8 cellular contexts compared by ENCODE assay signal in genomic region chr3:4986175-4986610, GRCh38. TPM values are rescaled to one million over a fixed set of nuclear protein-coding genes. Genes with fewer than 3 reads are reported as not detected.
DNase-seq lines count a peak whose midpoint lies in the region; ATAC-seq, FAIRE-seq and TF ChIP-seq lines count a peak whose summit lies in the region.

No MANE protein-coding gene starts in this region.

- H4K20me1 ChIP-seq in GM12878 (ENCODE audit: control insufficient read depth, insufficient read depth) = no peaks in the 10 kb centered on the region; the same call in 1 of the 2 replicates

- H3K9me3 ChIP-seq in GM12878 (replicated peaks; ENCODE audit: control insufficient read depth, insufficient read depth, low read length) (no peaks in the 10 kb centered on the region), lower lobe of right lung (no peaks in the 10 kb centered on the region)

- no peak for TF ChIP-seq EP300 in GM12878 (IDR thresholded peaks at IDR 0.05; ENCODE audit: borderline replicate concordance in 1 of 2, control insufficient read depth in 1 of 2, low read depth in 2 of 2, low read length in 2 of 2)

- DNase-seq in activated T-cell treated with anti-CD3 and anti-CD28 coated beads, Interleukin-2, amount 50 U/mL, for 24 hours = no peak
- no peak for DNase-seq in activated T-cell treated with anti-CD3 and anti-CD28 coated beads, Interleukin-2, amount 50 U/mL, for 1 hour
- DNase-seq in GM12878 (ENCODE audit: low read depth, low spot score) (no peak), lower lobe of right lung (no peak), type B pancreatic cell (ENCODE audit: extremely low spot score, unreplicated experiment) (no peak), SK-N-DZ (ENCODE audit: low spot score) (no peak)

- peaks cover 38% of the 10 kb centered on the region for H3K4me1 ChIP-seq in GM12878 (ENCODE audit: control insufficient read depth, insufficient read depth, low read length)
- H3K4me1 ChIP-seq in lower lobe of right lung = peaks cover 79% of the 10 kb centered on the region

- peak overlapping the region; percentile 70; the same call in 1 of the 2 replicates for H3K4me3 ChIP-seq in GM12878
- peak overlapping the region; percentile 55 for H3K4me3 ChIP-seq in lower lobe of right lung

- intact Hi-C loops in GM12878 (cut with micrococcal nuclease; ENCODE audit: unreplicated experiment) (loop anchor here (10.0 kb wide), 1 partner anchor 481 kb away; no protein-coding TSS in a partner anchor), lower lobe of right lung (cut with DNase I) (no loop called here)

- no peaks in the 10 kb centered on the region for H3K27me3 Mint-ChIP-seq in activated T-cell treated with anti-CD3 and anti-CD28 coated beads, Interleukin-2, amount 50 U/mL, for 24 hours
- H3K27me3 Mint-ChIP-seq in type B pancreatic cell = peaks cover 27% of the 10 kb centered on the region

- TF ChIP-seq RAD21 in GM12878 (IDR thresholded peaks at IDR 0.05; ENCODE audit: insufficient read depth, low read depth, low read length) = no peak

- H3K27ac ChIP-seq in GM12878 (ENCODE audit: control insufficient read depth, insufficient read depth) (peak overlapping the region; percentile 86), lower lobe of right lung (peak overlapping the region; percentile 99)

- 49% methylated on average over 5 of the region's 5 CpGs for WGBS in GM12878 (ENCODE audit: insufficient coverage, insufficient replicate concordance, low lambda C conversion rate, missing lambda C conversion rate)

- H3K79me2 ChIP-seq in GM12878 (ENCODE audit: control insufficient read depth, insufficient read depth, low read length) = peaks cover 43% of the 10 kb centered on the region

- peak overlapping the region; percentile 77; the same call in 1 of the 2 replicates for H2AFZ ChIP-seq in GM12878 (ENCODE audit: control insufficient read depth, low read depth, low read length)

- ATAC-seq in GM12878 (no peak), lower lobe of right lung (peak; percentile 1 to 12), GM18907 (IDR thresholded peaks at IDR 0.05; ENCODE audit: unreplicated experiment) (no peak), GM21529 (IDR thresholded peaks at IDR 0.05; ENCODE audit: unreplicated experiment) (no peak)

- H3K27ac Mint-ChIP-seq in activated T-cell treated with anti-CD3 and anti-CD28 coated beads, Interleukin-2, amount 50 U/mL, for 24 hours = peak overlapping the region; percentile 90
- peak overlapping the region; percentile 38 for H3K27ac Mint-ChIP-seq in type B pancreatic cell

- TF ChIP-seq CTCF in GM12878 (IDR thresholded peaks at IDR 0.05 in 2 of 3, conservative IDR thresholded peaks at IDR 0.05 in 1 of 3; ENCODE audit: control insufficient read depth in 2 of 3, extremely low read depth in 1 of 3, insufficient read depth in 1 of 3, low read depth in 3 of 3, low read length in 3 of 3) (no peak), lower lobe of right lung (IDR thresholded peaks at IDR 0.05) (no peak), type B pancreatic cell (conservative IDR thresholded peaks at IDR 0.05) (no peak)

- in situ Hi-C loops in GM12878 (cut with MboI) = no loop called here

- BruUV-seq in GM12878 (replicated peaks; lab: Mats Ljungman, UMichigan) = TSS peak; percentile 50

- H3K27me3 ChIP-seq in GM12878 (replicated peaks in 1 of 2; ENCODE audit: control insufficient read depth in 2 of 2, insufficient read depth in 2 of 2, low read length in 1 of 2) = no peaks in the 10 kb centered on the region
- no peaks in the 10 kb centered on the region for H3K27me3 ChIP-seq in lower lobe of right lung (ENCODE audit: low read depth)

- RAD21 ChIA-PET in GM12878 (lab: Charles Lee; ENCODE audit: unreplicated experiment) = interaction anchor here (1.4 to 16.1 kb wide), 11 partner anchors 9 to 229 kb away, joined by 3 to 421 read pairs (median 29); partner anchors contain the start of gene BHLHE40

- CTCF ChIA-PET in GM12878 (lab: Yijun Ruan, JAX) = interaction anchor here (0.7 to 14.2 kb wide), 9 partner anchors 10 to 275 kb away, joined by 3 to 330 read pairs (median 7); no protein-coding TSS in a partner anchor

- POLR2A ChIA-PET in GM12878 (lab: Charles Lee) = interaction anchor here (0.7 to 14.4 kb wide), 13 partner anchors 7 to 1319 kb away, joined by 3 to 230 read pairs (median 8); no protein-coding TSS in a partner anchor

- peak overlapping the region; percentile 77 for H3K4me3 Mint-ChIP-seq in activated T-cell treated with anti-CD3 and anti-CD28 coated beads, Interleukin-2, amount 50 U/mL, for 24 hours
- peak overlapping the region; percentile 69 for H3K4me3 Mint-ChIP-seq in type B pancreatic cell

- no peak for TF ChIP-seq POLR2A in GM12878 (IDR thresholded peaks at IDR 0.05; ENCODE audit: low read depth, low read length)

- H3K36me3 ChIP-seq in GM12878 (ENCODE audit: control insufficient read depth in 2 of 2, insufficient read depth in 2 of 2, low read length in 1 of 2) = peaks cover 7 to 13% of the 10 kb centered on the region in 2 experiments
- peaks cover 23% of the 10 kb centered on the region for H3K36me3 ChIP-seq in lower lobe of right lung

- no peaks in the 10 kb centered on the region for H3K9me3 Mint-ChIP-seq in activated T-cell treated with anti-CD3 and anti-CD28 coated beads, Interleukin-2, amount 50 U/mL, for 24 hours
- H3K9me3 Mint-ChIP-seq in type B pancreatic cell = no peaks in the 10 kb centered on the region

- FAIRE-seq in GM12878 (lab: Jason Lieb, UNC) = no peak

- SMC1A ChIA-PET in GM12878 (lab: Charles Lee; ENCODE audit: uncharacterized antibody, unreplicated experiment) = interaction anchor here (0.7 to 13.6 kb wide), 19 partner anchors 8 to 275 kb away, joined by 3 to 186 read pairs (median 7); no protein-coding TSS in a partner anchor

- H3K9ac ChIP-seq in GM12878 (ENCODE audit: control insufficient read depth, insufficient read depth, low read length) = peak overlapping the region; percentile 74

- H3K4me2 ChIP-seq in GM12878 (ENCODE audit: control insufficient read depth, insufficient read depth) = peak overlapping the region; percentile 99

- peaks cover 78% of the 10 kb centered on the region for H3K4me1 Mint-ChIP-seq in activated T-cell treated with anti-CD3 and anti-CD28 coated beads, Interleukin-2, amount 50 U/mL, for 24 hours (ENCODE audit: low read depth)
- H3K4me1 Mint-ChIP-seq in type B pancreatic cell (ENCODE audit: unreplicated experiment) = peaks cover 37% of the 10 kb centered on the region

- peaks cover 48% of the 10 kb centered on the region for H3K36me3 Mint-ChIP-seq in activated T-cell treated with anti-CD3 and anti-CD28 coated beads, Interleukin-2, amount 50 U/mL, for 24 hours (ENCODE audit: low read depth)
- peaks cover 12% of the 10 kb centered on the region for H3K36me3 Mint-ChIP-seq in type B pancreatic cell

TF ChIP-seq in GM12878, 131 proteins besides CTCF, POLR2A, EP300 and RAD21:
- TF ChIP-seq SPI1 (IDR thresholded peaks at IDR 0.05; ENCODE audit: borderline replicate concordance, insufficient read depth, low read depth, low read length) (peak; percentile 71), CHD2 (IDR thresholded peaks at IDR 0.05; ENCODE audit: borderline replicate concordance, low read depth, low read length) (peak; percentile 33; the same call in 1 of the 2 replicates), CEBPB (IDR thresholded peaks at IDR 0.05; ENCODE audit: borderline replicate concordance in 1 of 2, low read depth in 2 of 2, low read length in 2 of 2) (no peak), NR2C1 (IDR thresholded peaks at IDR 0.05) (no peak)
TF ChIP-seq in GM12878: peak in this region for 2.

RNA-seq across cellular contexts. Expression of gene BHLHE40, which starts 7.0 kb away (rescaled TPM):
- total RNA-seq in GM12878 (2013; cell fraction: nucleolus; rRNA removed) = 205 and 214 TPM in 2 replicates
- 58.3 and 61.5 TPM in 2 replicates for total RNA-seq in GM12878 (2014; rRNA removed)
- 36.1 and 36.5 TPM in 2 replicates for total RNA-seq in GM12878 (2014; rRNA removed; fragmentation: Illumina TruSeq; extraction: Trizol)
- 91.3 and 93.1 TPM in 2 replicates for total RNA-seq in GM12878 (2021)
- 64.3 TPM for polyA plus RNA-seq in GM12878 (2011; ENCODE audit: low read depth)
- polyA plus RNA-seq in GM12878 (2011; rRNA removed) = 60.8 and 106 TPM in 2 replicates
- polyA plus RNA-seq in GM12878 (2011; cell fraction: cytosol; rRNA removed) = 91.6 and 128 TPM in 2 replicates
- polyA plus RNA-seq in GM12878 (2011; cell fraction: nucleus; rRNA removed) = 163 and 169 TPM in 2 replicates
- polyA plus RNA-seq in GM12878 (2012) = 106 and 116 TPM in 2 replicates
- 65.9 and 78.8 TPM in 2 replicates for polyA plus RNA-seq in GM12878 (2014; fragmentation: Illumina TruSeq; extraction: Trizol)
- polyA plus RNA-seq in GM12878 (2014; fragmentation: Nextera tagmentation; extraction: Ambion mirVana) = 10 to 100 TPM; 25.2 to 38.6 TPM
- 62.4 and 63.6 TPM in 2 replicates for polyA plus RNA-seq in GM12878 (2014; rRNA removed)
- 10 to 100 TPM; 43.9 to 44.5 TPM for polyA plus RNA-seq in GM12878 (2016; fragmentation: Nextera tagmentation; extraction: Ambion mirVana)
- 93.4 and 100 TPM in 2 replicates for polyA minus RNA-seq in GM12878 (2011; rRNA and poly(A)+ RNA removed)
- 60.8 and 70.8 TPM in 2 replicates for polyA minus RNA-seq in GM12878 (2011; cell fraction: cytosol; rRNA and poly(A)+ RNA removed)
- 99.1 and 124 TPM in 2 replicates for polyA minus RNA-seq in GM12878 (2011; cell fraction: nucleus; rRNA and poly(A)+ RNA removed)
- 84.8 TPM for total RNA-seq in lower lobe of right lung
- 13.6 and 40.5 TPM in 2 replicates for total RNA-seq in type B pancreatic cell (ENCODE audit: low replicate concordance)
- 0.03 and 0.09 TPM in 2 replicates for polyA plus RNA-seq in SK-N-DZ (2014; cell fraction: cytosol; rRNA removed)
- polyA plus RNA-seq in SK-N-DZ (2014; cell fraction: nucleus; rRNA removed) = not detected in 2 replicates

Comparison
In these comparisons a context has a peak if more than half of its experiments do, and no peak if none do; other contexts are left out.
1. ATAC-seq: peak in lower lobe of right lung (2 of 2); none in GM12878 (single experiment), GM18907 (single experiment) and GM21529 (single experiment).